Comparison of ENCODE assay signal across 8 cellular contexts in genomic region chr17:19346351-19347255, GRCh38. TPM values are rescaled to one million over a fixed set of nuclear protein-coding genes. Genes with fewer than 3 reads are reported as not detected.
DNase-seq lines count a peak whose midpoint lies in the region; ATAC-seq, FAIRE-seq and TF ChIP-seq lines count a peak whose summit lies in the region.

No MANE protein-coding gene starts in this region.

- H4K20me1 ChIP-seq in keratinocyte (ENCODE audit: control insufficient read depth, extremely low read depth, insufficient read depth, low read length): no peaks in the 10 kb centered on the region

- H3K4me1 Mint-ChIP-seq in activated T-cell treated with anti-CD3 and anti-CD28 coated beads, Interleukin-2, amount 50 U/mL, for 24 hours (ENCODE audit: low read depth): no peaks in the 10 kb centered on the region
- H3K4me1 Mint-ChIP-seq in activated T-cell treated with anti-CD3 and anti-CD28 coated beads, Interleukin-2, amount 50 U/mL, for 72 hours (ENCODE audit: low read depth): no peaks in the 10 kb centered on the region
- H3K4me1 Mint-ChIP-seq in CD8-positive, alpha-beta memory T cell: no peaks in the 10 kb centered on the region

- no peak overlapping the region for H2AFZ ChIP-seq in keratinocyte (ENCODE audit: control insufficient read depth, low read length)

- DNase-seq in activated T-cell treated with anti-CD3 and anti-CD28 coated beads, Interleukin-2, amount 50 U/mL, for 24 hours: peak; percentile 25
- DNase-seq in activated T-cell treated with anti-CD3 and anti-CD28 coated beads, Interleukin-2, amount 50 U/mL, for 72 hours: no peak
- DNase-seq in astrocyte of the cerebellum (ENCODE audit: low read depth) (peak; percentile 49), keratinocyte (ENCODE audit: low read depth, low spot score) (no peak), stromal cell of bone marrow (ENCODE audit: low read depth) (peak; percentile 74), UCSD-AML1 (lab: John Stamatoyannopoulos, UW; ENCODE audit: unreplicated experiment) (no peak)
- DNase-seq in CD8-positive, alpha-beta memory T cell: no peak

- H3K9me1 ChIP-seq in keratinocyte (ENCODE audit: control insufficient read depth, extremely low read depth, insufficient read depth, low read length): no peaks in the 10 kb centered on the region

- POLR2A ChIA-PET in CD8-positive, alpha-beta memory T cell (lab: Charles Lee): no interaction called here

- H3K36me3 Mint-ChIP-seq in activated T-cell treated with anti-CD3 and anti-CD28 coated beads, Interleukin-2, amount 50 U/mL, for 24 hours (ENCODE audit: low read depth): no peaks in the 10 kb centered on the region
- H3K36me3 Mint-ChIP-seq in activated T-cell treated with anti-CD3 and anti-CD28 coated beads, Interleukin-2, amount 50 U/mL, for 72 hours (ENCODE audit: insufficient read depth in 2 of 2): no peaks in the 10 kb centered on the region
- no peaks in the 10 kb centered on the region for H3K36me3 Mint-ChIP-seq in CD8-positive, alpha-beta memory T cell

- no peak for ATAC-seq in activated T-cell treated with anti-CD3 and anti-CD28 coated beads, Interleukin-2, amount 50 U/mL, for 72 hours (replicated peaks in 1 of 2)
- ATAC-seq in HG03175 (IDR thresholded peaks at IDR 0.05; ENCODE audit: unreplicated experiment): no peak

- no peaks in the 10 kb centered on the region for H3K36me3 ChIP-seq in keratinocyte (ENCODE audit: control insufficient read depth in 2 of 2, extremely low read depth in 1 of 2, insufficient read depth in 2 of 2, low read length in 2 of 2)
- H3K36me3 ChIP-seq in CD8-positive, alpha-beta memory T cell (ENCODE audit: insufficient read depth, low read length): no peaks in the 10 kb centered on the region

- peak; percentile 82 for FAIRE-seq in keratinocyte (lab: Jason Lieb, UNC)

- peak overlapping the region; percentile 8 for H3K9ac ChIP-seq in keratinocyte (ENCODE audit: control insufficient read depth, extremely low read depth, insufficient read depth, low read length)

- CTCF ChIA-PET in CD8-positive, alpha-beta memory T cell (lab: Charles Lee): no interaction called here

- TF ChIP-seq CTCF in astrocyte of the cerebellum (IDR thresholded peaks at IDR 0.05; ENCODE audit: low read depth, low read length, missing control alignments) (no peak), keratinocyte (optimal IDR thresholded peaks at IDR 0.05 in 1 of 3, IDR thresholded peaks at IDR 0.05 in 1 of 3, conservative IDR thresholded peaks at IDR 0.05 in 1 of 3; ENCODE audit: extremely low read depth in 1 of 3, insufficient read depth in 2 of 3, low read length in 3 of 3) (no peak)

- no peaks in the 10 kb centered on the region for H3K9me3 Mint-ChIP-seq in activated T-cell treated with anti-CD3 and anti-CD28 coated beads, Interleukin-2, amount 50 U/mL, for 24 hours
- H3K9me3 Mint-ChIP-seq in activated T-cell treated with anti-CD3 and anti-CD28 coated beads, Interleukin-2, amount 50 U/mL, for 72 hours: no peaks in the 10 kb centered on the region
- H3K9me3 Mint-ChIP-seq in CD8-positive, alpha-beta memory T cell: no peaks in the 10 kb centered on the region

- H3K27ac Mint-ChIP-seq in activated T-cell treated with anti-CD3 and anti-CD28 coated beads, Interleukin-2, amount 50 U/mL, for 24 hours: no peak overlapping the region
- no peak overlapping the region for H3K27ac Mint-ChIP-seq in activated T-cell treated with anti-CD3 and anti-CD28 coated beads, Interleukin-2, amount 50 U/mL, for 72 hours
- H3K27ac Mint-ChIP-seq in CD8-positive, alpha-beta memory T cell: no peak overlapping the region

- H3K27me3 ChIP-seq in keratinocyte (ENCODE audit: control insufficient read depth, extremely low read depth, insufficient read depth, low read length): no peaks in the 10 kb centered on the region
- H3K27me3 ChIP-seq in CD8-positive, alpha-beta memory T cell (ENCODE audit: insufficient read depth, low read length, poor library complexity, severe bottlenecking): no peaks in the 10 kb centered on the region

- H3K4me1 ChIP-seq in keratinocyte (ENCODE audit: control insufficient read depth, extremely low read depth, insufficient read depth, low read length): peaks cover 26% of the 10 kb centered on the region
- H3K4me1 ChIP-seq in CD8-positive, alpha-beta memory T cell (ENCODE audit: insufficient read depth, low read length): no peaks in the 10 kb centered on the region

- H3K27me3 Mint-ChIP-seq in activated T-cell treated with anti-CD3 and anti-CD28 coated beads, Interleukin-2, amount 50 U/mL, for 24 hours: peaks cover 10% of the 10 kb centered on the region
- peaks cover 5% of the 10 kb centered on the region for H3K27me3 Mint-ChIP-seq in activated T-cell treated with anti-CD3 and anti-CD28 coated beads, Interleukin-2, amount 50 U/mL, for 72 hours (ENCODE audit: low read depth)
- peaks cover 4 to 6% of the 10 kb centered on the region in 2 donors for H3K27me3 Mint-ChIP-seq in CD8-positive, alpha-beta memory T cell

- no peak overlapping the region for H3K4me2 ChIP-seq in keratinocyte (ENCODE audit: control insufficient read depth, extremely low read depth, insufficient read depth, low read depth, low read length)

- H3K79me2 ChIP-seq in keratinocyte (ENCODE audit: control insufficient read depth, insufficient read depth, low read length): no peaks in the 10 kb centered on the region

- no peak overlapping the region for H3K27ac ChIP-seq in keratinocyte (ENCODE audit: control insufficient read depth, insufficient read depth, low read length)
- H3K27ac ChIP-seq in CD8-positive, alpha-beta memory T cell (ENCODE audit: low read depth, low read length): no peak overlapping the region

- H3K9me3 ChIP-seq in keratinocyte (ENCODE audit: control insufficient read depth, low read depth, low read length): no peaks in the 10 kb centered on the region
- H3K9me3 ChIP-seq in CD8-positive, alpha-beta memory T cell (ENCODE audit: low read length): no peaks in the 10 kb centered on the region

- H3K4me3 ChIP-seq in astrocyte of the cerebellum (ENCODE audit: low read depth, low read length) (no peak overlapping the region), keratinocyte (ENCODE audit: control insufficient read depth in 2 of 3, extremely low read depth in 1 of 3, insufficient read depth in 2 of 3, low read depth in 1 of 3, low read length in 3 of 3) (no peak overlapping the region)
- no peak overlapping the region for H3K4me3 ChIP-seq in CD8-positive, alpha-beta memory T cell (ENCODE audit: low read length)

- in situ Hi-C loops in astrocyte of the cerebellum (cut with HindIII; ENCODE audit: low sequenced_read_pairs): no loop called here

- H3K4me3 Mint-ChIP-seq in activated T-cell treated with anti-CD3 and anti-CD28 coated beads, Interleukin-2, amount 50 U/mL, for 24 hours: no peak overlapping the region
- no peak overlapping the region for H3K4me3 Mint-ChIP-seq in activated T-cell treated with anti-CD3 and anti-CD28 coated beads, Interleukin-2, amount 50 U/mL, for 72 hours
- no peak overlapping the region for H3K4me3 Mint-ChIP-seq in CD8-positive, alpha-beta memory T cell

- dilution Hi-C loops in keratinocyte (cut with MboI; ENCODE audit: extremely low pct_ligation_motif_present, low sequenced_read_pairs): no loop called here

RNA-seq across cellular contexts. Expression of gene B9D1, which starts 15.9 kb away (rescaled TPM):
- total RNA-seq in activated T-cell treated with anti-CD3 and anti-CD28 coated beads, Interleukin-2, amount 50 U/mL, for 72 hours: 1 to 10 TPM; 2.4 to 4.3 TPM
- 27.1 to 31.7 TPM (median 30.3 TPM) in 3 replicates for polyA plus RNA-seq in keratinocyte
- polyA plus RNA-seq in keratinocyte (2011; ENCODE audit: low read depth): 2.7 TPM
- 21.7 and 33.7 TPM in 2 replicates for polyA plus RNA-seq in keratinocyte (2011; cell fraction: cytosol; rRNA removed)
- 17.1 and 23.4 TPM in 2 replicates for polyA plus RNA-seq in keratinocyte (2011; cell fraction: nucleus; rRNA removed)
- 8.4 and 21.4 TPM in 2 replicates for polyA plus RNA-seq in keratinocyte (2012; ENCODE audit: low replicate concordance)
- polyA minus RNA-seq in keratinocyte: 14.9 to 31.9 TPM (median 26.9 TPM) in 3 replicates
- 18.2 TPM for polyA minus RNA-seq in keratinocyte (2011; cell fraction: cytosol; rRNA and poly(A)+ RNA removed)
- 8.0 and 8.7 TPM in 2 replicates for polyA minus RNA-seq in keratinocyte (2011; cell fraction: nucleus; rRNA and poly(A)+ RNA removed)
- total RNA-seq in CD8-positive, alpha-beta memory T cell: 1 to 10 TPM; 4.8 to 6.8 TPM
- polyA plus RNA-seq in CD8-positive, alpha-beta memory T cell: 0.67 TPM

RNA-seq across cellular contexts. Expression of gene MAPK7, which starts 31.7 kb away (rescaled TPM):
- total RNA-seq in activated T-cell treated with anti-CD3 and anti-CD28 coated beads, Interleukin-2, amount 50 U/mL, for 72 hours: 10 to 100 TPM; 13.6 to 16.7 TPM
- 4.3 to 11.1 TPM (median 5.4 TPM) in 3 replicates for polyA plus RNA-seq in keratinocyte
- 2.8 TPM for polyA plus RNA-seq in keratinocyte (2011; ENCODE audit: low read depth)
- polyA plus RNA-seq in keratinocyte (2011; cell fraction: cytosol; rRNA removed): 5.5 and 7.5 TPM in 2 replicates
- polyA plus RNA-seq in keratinocyte (2011; cell fraction: nucleus; rRNA removed): 18.1 and 19.4 TPM in 2 replicates
- 12.9 and 14.2 TPM in 2 replicates for polyA plus RNA-seq in keratinocyte (2012; ENCODE audit: low replicate concordance)
- polyA minus RNA-seq in keratinocyte: 14.9 to 65.1 TPM (median 19.7 TPM) in 3 replicates
- 15.2 TPM for polyA minus RNA-seq in keratinocyte (2011; cell fraction: cytosol; rRNA and poly(A)+ RNA removed)
- 25.7 and 26.4 TPM in 2 replicates for polyA minus RNA-seq in keratinocyte (2011; cell fraction: nucleus; rRNA and poly(A)+ RNA removed)
- total RNA-seq in CD8-positive, alpha-beta memory T cell: 10 to 100 TPM; 15.1 to 19.8 TPM
- polyA plus RNA-seq in CD8-positive, alpha-beta memory T cell: 11.2 TPM

RNA-seq across cellular contexts. Expression of gene MFAP4, which starts 40.4 kb away (rescaled TPM):
- total RNA-seq in activated T-cell treated with anti-CD3 and anti-CD28 coated beads, Interleukin-2, amount 50 U/mL, for 72 hours: under 1 TPM; 0.44 to 0.82 TPM
- not detected in 3 replicates for polyA plus RNA-seq in keratinocyte
- polyA plus RNA-seq in keratinocyte (2011; ENCODE audit: low read depth): not detected
- polyA plus RNA-seq in keratinocyte (2011; cell fraction: cytosol; rRNA removed): not detected in 2 replicates
- polyA plus RNA-seq in keratinocyte (2011; cell fraction: nucleus; rRNA removed): not detected in 2 replicates
- 0.32 and 0.38 TPM in 2 replicates for polyA plus RNA-seq in keratinocyte (2012; ENCODE audit: low replicate concordance)
- polyA minus RNA-seq in keratinocyte: not detected in 3 replicates
- polyA minus RNA-seq in keratinocyte (2011; cell fraction: cytosol; rRNA and poly(A)+ RNA removed): not detected
- polyA minus RNA-seq in keratinocyte (2011; cell fraction: nucleus; rRNA and poly(A)+ RNA removed): not detected in 2 replicates
- not detected for total RNA-seq in CD8-positive, alpha-beta memory T cell
- polyA plus RNA-seq in CD8-positive, alpha-beta memory T cell: not detected

Comparison
In these comparisons a context has a peak if more than half of its experiments do, and no peak if none do; other contexts are left out.
1. DNase-seq: peak in activated T-cell treated with anti-CD3 and anti-CD28 coated beads, Interleukin-2, amount 50 U/mL, for 24 hours (single experiment), astrocyte of the cerebellum (single experiment) and stromal cell of bone marrow (single experiment); none in activated T-cell treated with anti-CD3 and anti-CD28 coated beads, Interleukin-2, amount 50 U/mL, for 72 hours (0 of 2), keratinocyte (single experiment), CD8-positive, alpha-beta memory T cell (0 of 5) and UCSD-AML1 (single experiment).